ENCODE assay signal across 1 cellular context in genomic region chr3:36674816-36675215, GRCh38.
TF ChIP-seq lines count a peak whose summit lies in the region.

No MANE protein-coding gene starts in this region.

TF ChIP-seq in WTC11, 78 proteins besides CTCF, POLR2A, EP300 and RAD21 (continued from another document):
- TF ChIP-seq E2F1 (CRISPR knock-in tag; IDR thresholded peaks at IDR 0.05) (no peak), NR2C2 (CRISPR knock-in tag; IDR thresholded peaks at IDR 0.05) (no peak), GTF2I (CRISPR knock-in tag; conservative IDR thresholded peaks at IDR 0.05) (no peak), MXD4 (CRISPR knock-in tag; IDR thresholded peaks at IDR 0.05; ENCODE audit: borderline replicate concordance) (no peak), ZNF219 (CRISPR knock-in tag; IDR thresholded peaks at IDR 0.05; ENCODE audit: borderline replicate concordance) (no peak), ZNF263 (CRISPR knock-in tag; IDR thresholded peaks at IDR 0.05; ENCODE audit: low read depth) (no peak), FOXK1 (CRISPR knock-in tag; IDR thresholded peaks at IDR 0.05) (no peak), MYBL2 (CRISPR knock-in tag; IDR thresholded peaks at IDR 0.05) (no peak), TEAD1 (CRISPR knock-in tag; IDR thresholded peaks at IDR 0.05) (no peak), TEAD4 (CRISPR knock-in tag; IDR thresholded peaks at IDR 0.05) (no peak)
- TF ChIP-seq, protein P1, sequence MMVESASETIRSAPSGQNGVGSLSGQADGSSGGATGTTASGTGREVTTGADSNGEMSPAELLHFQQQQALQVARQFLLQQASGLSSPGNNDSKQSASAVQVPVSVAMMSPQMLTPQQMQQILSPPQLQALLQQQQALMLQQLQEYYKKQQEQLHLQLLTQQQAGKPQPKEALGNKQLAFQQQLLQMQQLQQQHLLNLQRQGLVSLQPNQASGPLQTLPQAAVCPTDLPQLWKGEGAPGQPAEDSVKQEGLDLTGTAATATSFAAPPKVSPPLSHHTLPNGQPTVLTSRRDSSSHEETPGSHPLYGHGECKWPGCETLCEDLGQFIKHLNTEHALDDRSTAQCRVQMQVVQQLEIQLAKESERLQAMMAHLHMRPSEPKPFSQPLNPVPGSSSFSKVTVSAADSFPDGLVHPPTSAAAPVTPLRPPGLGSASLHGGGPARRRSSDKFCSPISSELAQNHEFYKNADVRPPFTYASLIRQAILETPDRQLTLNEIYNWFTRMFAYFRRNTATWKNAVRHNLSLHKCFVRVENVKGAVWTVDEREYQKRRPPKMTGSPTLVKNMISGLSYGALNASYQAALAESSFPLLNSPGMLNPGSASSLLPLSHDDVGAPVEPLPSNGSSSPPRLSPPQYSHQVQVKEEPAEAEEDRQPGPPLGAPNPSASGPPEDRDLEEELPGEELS (CRISPR knock-in tag; IDR thresholded peaks at IDR 0.05) = no peak
